In genomic region chr3:134776518-134776917, GRCh38 we compare ENCODE assay signal across 29 cellular contexts.
"Had no signal": no experiment of that assay in that cellular context is flagged by ENCODE, and none has a peak within 500 bp of the region (broad histone marks: within the 10 kb centered on the region; RNA-seq: fewer than 3 reads in every experiment).

No MANE protein-coding gene starts in this region.

- DNase-seq: dorsolateral prefrontal cortex; effector CD4-positive, alpha-beta T cell; foreskin fibroblast; heart left ventricle; left cardiac atrium; left lung; mammary epithelial cell; mesendoderm; midbrain; naive thymus-derived CD4-positive, alpha-beta T cell; nucleus accumbens; stimulated activated CD4-positive, alpha-beta T cell treated with anti-CD3 and anti-CD28 coated beads, Interleukin-12 subunit alpha, Interleukin-12 subunit beta, amount 100 ng/mL, for 4 hours; stimulated activated CD4-positive, alpha-beta T cell treated with anti-CD3 and anti-CD28 coated beads, Interleukin-1b, Interleukin-23, amount 100 ng/mL, for 48 hours; stimulated activated CD4-positive, alpha-beta T cell treated with anti-CD3 and anti-CD28 coated beads, Interleukin-4, amount 100 ng/mL, for 1 hour; stimulated activated CD8-positive, alpha-beta memory T cell treated with anti-CD3 and anti-CD28 coated beads, Interleukin-4, amount 100 ng/mL, for 48 hours; stimulated activated naive CD4-positive, alpha-beta T cell; substantia nigra; testis; tibial artery; upper lobe of left lung; uterus had no signal

- H3K27me3 ChIP-seq: gastroesophageal sphincter, heart left ventricle, hepatocyte, left lung, right atrium auricular region, testis, tibial artery, upper lobe of left lung, uterus had no signal

- H3K4me1 Mint-ChIP-seq: neural progenitor cell had no signal

- H3K27ac Mint-ChIP-seq: nephron, neural progenitor cell had no signal

- H3K36me3 Mint-ChIP-seq: naive thymus-derived CD4-positive, alpha-beta T cell; neural progenitor cell had no signal

- H3K4me3 Mint-ChIP-seq: nephron, neural progenitor cell had no signal

- H3K4me3 ChIP-seq: dorsolateral prefrontal cortex, gastroesophageal sphincter, heart left ventricle, hepatocyte, left lung, neural progenitor cell, prostate gland, right atrium auricular region, smooth muscle cell, testis, tibial artery, upper lobe of left lung, uterus had no signal

- H3K9me3 Mint-ChIP-seq: naive thymus-derived CD4-positive, alpha-beta T cell; nephron; neural progenitor cell had no signal

- H3K36me3 ChIP-seq: gastroesophageal sphincter, heart left ventricle, left lung, neural progenitor cell, prostate gland, right atrium auricular region, tibial artery, upper lobe of left lung, uterus had no signal

- H3K9me3 ChIP-seq: gastroesophageal sphincter, heart left ventricle, left lung, prostate gland, right atrium auricular region, testis, tibial artery, upper lobe of left lung, uterus had no signal

- ATAC-seq: gastroesophageal sphincter; heart left ventricle; left cardiac atrium; left lung; naive thymus-derived CD4-positive, alpha-beta T cell; sciatic nerve had no signal

- H3K27ac ChIP-seq: dorsolateral prefrontal cortex, gastroesophageal sphincter, heart left ventricle, hepatocyte, left lung, neural progenitor cell, prostate gland, right atrium auricular region, testis, tibial artery, upper lobe of left lung, uterus had no signal

- H3K4me1 ChIP-seq: gastroesophageal sphincter, heart left ventricle, left lung, neural progenitor cell, prostate gland, right atrium auricular region, testis, tibial artery, upper lobe of left lung, uterus had no signal
